Comparison of ENCODE assay signal across 10 cellular contexts in the genomic region with DNA sequence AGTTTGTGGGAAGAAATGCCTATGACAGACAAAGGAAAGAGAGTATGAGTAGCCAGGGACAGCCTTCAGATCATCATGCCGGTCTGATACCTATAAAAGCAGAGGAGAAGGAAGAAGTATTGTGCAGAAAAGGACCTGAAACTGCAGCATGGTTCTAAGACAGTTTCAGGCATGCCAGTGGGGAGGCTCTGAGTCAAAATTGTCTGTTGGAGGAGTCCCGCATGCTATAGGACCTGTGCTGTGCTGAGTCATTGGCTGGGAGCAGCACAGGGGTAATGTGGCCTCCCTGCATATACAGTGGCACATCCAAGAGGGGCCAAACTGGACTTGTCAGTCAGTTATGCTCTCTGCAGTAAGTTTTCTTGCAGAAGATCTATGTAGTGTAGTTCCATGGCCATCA. TPM values are rescaled to one million over a fixed set of nuclear protein-coding genes. Genes with fewer than 3 reads are reported as not detected.
DNase-seq lines count a peak whose midpoint lies in the region; ATAC-seq, FAIRE-seq and TF ChIP-seq lines count a peak whose summit lies in the region.
"Had no signal": no experiment of that assay in that cellular context is flagged by ENCODE, and none has a peak within 500 bp of the region (broad histone marks: within the 10 kb centered on the region; RNA-seq: fewer than 3 reads in every experiment).

No MANE protein-coding gene starts in this region.

- no peaks in the 10 kb centered on the region for H3K27me3 ChIP-seq in bronchial epithelial cell (ENCODE audit: control insufficient read depth, insufficient read depth, low read length)
- H3K27me3 ChIP-seq in H7 (ENCODE audit: control insufficient read depth, insufficient read depth, low read length) = no peaks in the 10 kb centered on the region

- ATAC-seq in GM21423 (IDR thresholded peaks at IDR 0.05; ENCODE audit: unreplicated experiment) (peak; percentile 99), HG03520 (IDR thresholded peaks at IDR 0.05; ENCODE audit: unreplicated experiment) (peak; percentile 99)

- TF ChIP-seq CTCF in bronchial epithelial cell (IDR thresholded peaks at IDR 0.05; ENCODE audit: insufficient read depth, low read length, severe bottlenecking) = no peak

- DNase-seq in GM18507 (ENCODE audit: extremely low spot score, insufficient read length, low read depth) (no peak), bronchial epithelial cell (ENCODE audit: low read depth) (peak; percentile 55), NCI-H226 (no peak), SKM-1 (lab: John Stamatoyannopoulos, UW; ENCODE audit: unreplicated experiment) (no peak), NCI-H345 (lab: John Stamatoyannopoulos, UW) (no peak), H7 (no peak)
- DNase-seq: stomach had no signal

- no peaks in the 10 kb centered on the region for H3K36me3 ChIP-seq in bronchial epithelial cell (ENCODE audit: control insufficient read depth, insufficient read depth, low read length)
- no peaks in the 10 kb centered on the region for H3K36me3 ChIP-seq in H7 (replicated peaks; ENCODE audit: control insufficient read depth, insufficient read depth, low read length)
- H3K36me3 ChIP-seq: stomach had no signal

- FAIRE-seq in GM18507 (lab: Jason Lieb, UNC) (peak; percentile 81), bronchial epithelial cell (lab: Jason Lieb, UNC) (no peak)

- H3K4me3 ChIP-seq in bronchial epithelial cell (ENCODE audit: low read depth, low read length) = no peak overlapping the region
- no peak overlapping the region for H3K4me3 ChIP-seq in H7 (ENCODE audit: insufficient read depth, low read depth, low read length)
- H3K4me3 ChIP-seq: stomach had no signal

RNA-seq across cellular contexts. Expression of a gene that starts 40.7 kb away (rescaled TPM):
- not detected in 2 replicates for total RNA-seq in bronchial epithelial cell
- not detected in 2 replicates for total RNA-seq in H7 (2014; rRNA removed; shearing (Covaris generic))
- total RNA-seq: kidney epithelial cell, stomach had no signal
